Comparison of ENCODE assay signal across 28 cellular contexts in the genomic region with DNA sequence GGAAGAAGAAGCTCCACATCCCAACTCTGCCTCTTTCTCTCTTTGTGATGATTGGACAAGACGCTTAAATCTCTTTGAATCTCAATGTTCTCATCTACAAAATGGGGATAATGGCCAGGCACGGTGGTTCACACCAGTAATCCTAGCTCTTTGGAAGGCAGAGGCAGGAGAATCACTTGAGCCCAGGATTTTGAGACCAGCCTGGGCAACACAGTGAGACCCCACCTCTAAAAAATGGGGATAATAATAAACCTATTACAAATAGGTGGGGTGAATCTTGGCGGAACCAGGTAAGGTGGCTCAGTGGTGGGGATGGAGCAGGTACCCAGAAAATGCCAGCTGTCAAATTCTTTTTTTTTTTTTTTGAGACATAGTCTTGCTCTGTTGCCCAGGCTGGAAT.
"Had no signal": no experiment of that assay in that cellular context is flagged by ENCODE, and none has a peak within 500 bp of the region (broad histone marks: within the 10 kb centered on the region; RNA-seq: fewer than 3 reads in every experiment).

No MANE protein-coding gene starts in this region.

- H3K27me3 ChIP-seq: colonic mucosa, dorsolateral prefrontal cortex, esophagus muscularis mucosa, esophagus squamous epithelium, foreskin keratinocyte, gastrocnemius medialis, gastroesophageal sphincter had no signal

- FAIRE-seq: colon, endometrium, endothelial cell of umbilical vein, frontal cortex had no signal

- H3K9me3 ChIP-seq: colonic mucosa, esophagus muscularis mucosa, esophagus squamous epithelium, gastrocnemius medialis, gastroesophageal sphincter, heart left ventricle, heart right ventricle had no signal

- ATAC-seq: effector memory CD8-positive, alpha-beta T cell; esophagus mucosa; foreskin keratinocyte; gastrocnemius medialis; gastroesophageal sphincter; heart left ventricle; heart right ventricle had no signal

- DNase-seq: colonic mucosa; cortex of kidney; dermis blood vessel endothelial cell; dorsolateral prefrontal cortex; effector CD4-positive, alpha-beta T cell; effector CD8-positive, alpha-beta T cell; effector memory CD4-positive, alpha-beta T cell; effector memory CD8-positive, alpha-beta T cell; endodermal cell; erythroblast; esophagus squamous epithelium; foreskin fibroblast; foreskin keratinocyte; foreskin melanocyte; gastrocnemius medialis; glutamatergic neuron; head of caudate nucleus; heart left ventricle; heart right ventricle had no signal

- H3K4me3 ChIP-seq: colonic mucosa, coronary artery, dorsolateral prefrontal cortex, esophagus muscularis mucosa, esophagus squamous epithelium, gastrocnemius medialis, gastroesophageal sphincter, heart left ventricle, heart right ventricle had no signal

- H3K36me3 ChIP-seq: colonic mucosa, esophagus muscularis mucosa, esophagus squamous epithelium, gastrocnemius medialis, gastroesophageal sphincter, heart left ventricle, heart right ventricle had no signal

- H3K27ac ChIP-seq: coronary artery, dorsolateral prefrontal cortex, epithelial cell of prostate, esophagus muscularis mucosa, esophagus squamous epithelium, foreskin keratinocyte, gastrocnemius medialis, gastroesophageal sphincter, heart left ventricle, heart right ventricle had no signal

- H3K4me1 ChIP-seq: colonic mucosa, esophagus muscularis mucosa, foreskin keratinocyte, gastroesophageal sphincter, heart left ventricle, heart right ventricle had no signal
